1 cellular context compared by ENCODE assay signal in the genomic region with DNA sequence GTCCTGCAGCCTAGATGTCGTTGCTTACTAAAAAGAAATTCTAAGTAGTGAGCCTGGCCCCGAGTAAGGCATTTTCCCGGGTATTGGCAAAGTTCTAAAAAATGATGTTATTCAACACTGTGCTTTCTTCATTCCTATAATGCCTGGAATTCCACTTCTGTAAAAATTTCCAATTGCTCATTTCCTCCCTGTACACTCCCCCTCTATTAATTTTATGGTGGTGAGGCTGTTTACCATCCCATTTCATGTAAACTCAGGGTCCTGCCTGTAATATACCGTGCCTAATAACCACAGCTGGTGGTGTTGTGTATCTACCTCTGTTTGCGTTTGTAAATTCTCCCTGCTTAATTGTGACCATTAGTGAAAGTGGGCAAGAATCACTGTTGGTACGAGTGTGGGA.
TF ChIP-seq lines count a peak whose summit lies in the region.

No MANE protein-coding gene starts in this region.

TF ChIP-seq in HepG2, 621 proteins besides CTCF, POLR2A, EP300 and RAD21:
- no peak for TF ChIP-seq NRL (CRISPR knock-in tag; IDR thresholded peaks at IDR 0.05; ENCODE audit: borderline replicate concordance)
- no peak for TF ChIP-seq ZFAT (CRISPR knock-in tag; conservative IDR thresholded peaks at IDR 0.05)
- no peak for TF ChIP-seq GABPA (IDR thresholded peaks at IDR 0.05; ENCODE audit: low read depth, low read length)
- no peak for TF ChIP-seq GABPA (CRISPR knock-in tag; IDR thresholded peaks at IDR 0.05; ENCODE audit: low read depth)
